8 cellular contexts compared by ENCODE assay signal in the genomic region with DNA sequence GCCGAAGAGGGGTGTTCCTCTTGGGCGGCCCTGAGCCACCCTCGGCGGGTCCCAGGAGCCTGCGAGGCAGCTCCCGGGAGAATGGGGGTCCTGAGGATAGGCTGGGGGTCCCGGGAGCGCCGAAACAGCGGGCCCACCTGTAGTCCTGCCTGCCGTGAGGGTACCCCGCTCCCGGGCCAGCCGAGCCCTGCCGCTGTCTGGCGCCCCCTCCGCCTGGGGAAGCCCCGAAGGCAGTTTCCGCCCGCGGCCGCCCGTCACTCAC. TPM values are rescaled to one million over a fixed set of nuclear protein-coding genes. Genes with fewer than 3 reads are reported as not detected.
A peak's percentile ranks its signal among the peaks of the same experiment; 100 is the strongest.
DNase-seq lines count a peak whose midpoint lies in the region; ATAC-seq and TF ChIP-seq lines count a peak whose summit lies in the region.

No MANE protein-coding gene starts in this region.

- DNase-seq in activated CD4-positive, alpha-beta T cell treated with anti-CD3 and anti-CD28 coated beads for 36 hours: no peak
- DNase-seq in activated CD4-positive, alpha-beta T cell treated with anti-CD3 and anti-CD28 coated beads, Interleukin-2, amount 50 U/mL, for 48 hours: no peak
- no peak for DNase-seq in MG63
- no peak for DNase-seq in endodermal cell
- DNase-seq in neural progenitor cell (ENCODE audit: low spot score): no peak
- no peak for DNase-seq in Kasumi-1 (lab: John Stamatoyannopoulos, UW)
- DNase-seq in stimulated activated CD4-positive, alpha-beta T cell treated with anti-CD3 and anti-CD28 coated beads, Interleukin-2, amount 100 ng/mL, for 24 hours: no peak

- H3K4me2 ChIP-seq in neural progenitor cell: peak overlapping the region; percentile 94

- peak overlapping the region; percentile 99 for H3K4me3 Mint-ChIP-seq in activated CD4-positive, alpha-beta T cell treated with anti-CD3 and anti-CD28 coated beads for 36 hours
- H3K4me3 Mint-ChIP-seq in endodermal cell (peak overlapping the region; percentile 86), neural progenitor cell (peak overlapping the region; percentile 99)

- peaks cover 52% of the 10 kb centered on the region for H3K79me2 ChIP-seq in neural progenitor cell (ENCODE audit: low read depth)

- intact Hi-C loops in activated CD4-positive, alpha-beta T cell treated with anti-CD3 and anti-CD28 coated beads for 36 hours (cut with DNase I, micrococcal nuclease): loop anchor here in 1 of 2 experiments (1.0 to 2.0 kb wide), 8 partner anchors 14 to 868 kb away; partner anchors contain the start of genes B4GALT5, CSE1L, PEDS1 and RNF114

- peak overlapping the region; percentile 20 for H3K27ac Mint-ChIP-seq in activated CD4-positive, alpha-beta T cell treated with anti-CD3 and anti-CD28 coated beads for 36 hours
- peak overlapping the region; percentile 92 for H3K27ac Mint-ChIP-seq in endodermal cell
- peak overlapping the region; percentile 66 for H3K27ac Mint-ChIP-seq in neural progenitor cell

- peak overlapping the region; percentile 96 for H3K4me3 ChIP-seq in MG63
- H3K4me3 ChIP-seq in endodermal cell (ENCODE audit: low read length): peak overlapping the region; percentile 98
- H3K4me3 ChIP-seq in neural progenitor cell: peak overlapping the region; percentile 81

- peaks cover 34% of the 10 kb centered on the region for H4K20me1 ChIP-seq in neural progenitor cell (ENCODE audit: low read depth)

- no peaks in the 10 kb centered on the region for H3K27me3 Mint-ChIP-seq in activated CD4-positive, alpha-beta T cell treated with anti-CD3 and anti-CD28 coated beads for 36 hours
- H3K27me3 Mint-ChIP-seq in endodermal cell (ENCODE audit: insufficient read depth) (peaks cover 9% of the 10 kb centered on the region), neural progenitor cell (ENCODE audit: insufficient read depth, low read depth) (no peaks in the 10 kb centered on the region)

- peaks cover 18% of the 10 kb centered on the region; the same call in 1 of the 2 replicates for H3K36me3 ChIP-seq in MG63
- H3K36me3 ChIP-seq in endodermal cell (ENCODE audit: control insufficient read depth, insufficient read depth, low read length): peaks cover 5% of the 10 kb centered on the region
- H3K36me3 ChIP-seq in neural progenitor cell: no peaks in the 10 kb centered on the region

- no peaks in the 10 kb centered on the region for H3K36me3 Mint-ChIP-seq in activated CD4-positive, alpha-beta T cell treated with anti-CD3 and anti-CD28 coated beads for 36 hours (ENCODE audit: low read depth)
- no peaks in the 10 kb centered on the region for H3K36me3 Mint-ChIP-seq in endodermal cell (ENCODE audit: low read depth)
- H3K36me3 Mint-ChIP-seq in neural progenitor cell: no peaks in the 10 kb centered on the region

- H3K4me1 ChIP-seq in endodermal cell (ENCODE audit: control insufficient read depth, insufficient read depth, low read length) (peaks cover 6% of the 10 kb centered on the region), neural progenitor cell (peaks cover under 1% of the 10 kb centered on the region)

- H3K9me3 ChIP-seq in MG63: no peaks in the 10 kb centered on the region
- H3K9me3 ChIP-seq in endodermal cell (ENCODE audit: control insufficient read depth, low read length): no peaks in the 10 kb centered on the region
- no peaks in the 10 kb centered on the region for H3K9me3 ChIP-seq in neural progenitor cell (ENCODE audit: low read depth)

- H3K9ac ChIP-seq in endodermal cell (ENCODE audit: extremely low read depth, low read length, poor library complexity, severe bottlenecking) (peak overlapping the region; percentile 97), neural progenitor cell (peak overlapping the region; percentile 96)

- 0% methylated on average over 12 to 23 of the region's 23 CpGs for WGBS in endodermal cell (ENCODE audit: insufficient coverage in 1 of 2, insufficient read length in 1 of 2), 2 experiments

- peaks cover 27% of the 10 kb centered on the region for H3K4me1 Mint-ChIP-seq in activated CD4-positive, alpha-beta T cell treated with anti-CD3 and anti-CD28 coated beads for 36 hours
- H3K4me1 Mint-ChIP-seq in endodermal cell: peaks cover 21% of the 10 kb centered on the region
- peaks cover 39% of the 10 kb centered on the region for H3K4me1 Mint-ChIP-seq in neural progenitor cell

- POLR2A ChIA-PET in activated CD4-positive, alpha-beta T cell treated with anti-CD3 and anti-CD28 coated beads for 36 hours (lab: Charles Lee): interaction anchor here (1.5 kb wide), 1 partner anchor 21 kb away, joined by 5 read pairs; the partner anchor contains the start of gene RNF114

- ATAC-seq in activated CD4-positive, alpha-beta T cell treated with anti-CD3 and anti-CD28 coated beads for 36 hours: peak; percentile 35
- no peak for ATAC-seq in GM21528 (IDR thresholded peaks at IDR 0.05; ENCODE audit: low FRiP score, unreplicated experiment)

- H3K9me3 Mint-ChIP-seq in activated CD4-positive, alpha-beta T cell treated with anti-CD3 and anti-CD28 coated beads for 36 hours (ENCODE audit: low read depth): no peaks in the 10 kb centered on the region
- H3K9me3 Mint-ChIP-seq in endodermal cell (peaks cover 2% of the 10 kb centered on the region), neural progenitor cell (no peaks in the 10 kb centered on the region)

- H3K27ac ChIP-seq in endodermal cell (ENCODE audit: low read depth, low read length) (peak overlapping the region; percentile 100), neural progenitor cell (peak overlapping the region; percentile 99)

- peaks cover 17% of the 10 kb centered on the region for H3F3A ChIP-seq in neural progenitor cell (ENCODE audit: low read depth)

- H3K27me3 ChIP-seq in MG63 (no peaks in the 10 kb centered on the region), endodermal cell (ENCODE audit: control insufficient read depth, insufficient read depth, low read length, poor library complexity, severe bottlenecking) (no peaks in the 10 kb centered on the region), neural progenitor cell (no peaks in the 10 kb centered on the region)

- CTCF ChIA-PET in activated CD4-positive, alpha-beta T cell treated with anti-CD3 and anti-CD28 coated beads for 36 hours (lab: Charles Lee): interaction anchor here (1.2 to 1.7 kb wide), 2 partner anchors 10 to 26 kb away, joined by 3 to 7 read pairs; no protein-coding TSS in a partner anchor

- TF ChIP-seq CTCF in endodermal cell (conservative IDR thresholded peaks at IDR 0.05): no peak
- TF ChIP-seq CTCF in neural progenitor cell (IDR thresholded peaks at IDR 0.05): peak; percentile 21

- peak overlapping the region; percentile 100 for H2AFZ ChIP-seq in neural progenitor cell (replicated peaks)

RNA-seq across cellular contexts. Expression of gene SPATA2, which starts 0.3 kb away (rescaled TPM):
- 10 to 100 TPM in 1 of 2 experiments, 1 to 10 TPM in 1; 8.7 to 10.1 TPM for total RNA-seq in activated CD4-positive, alpha-beta T cell treated with anti-CD3 and anti-CD28 coated beads for 36 hours
- 0.56 and 0.72 TPM in 2 replicates for total RNA-seq in MG63 (2014; rRNA removed; shearing (Covaris generic); ENCODE audit: low replicate concordance)
- total RNA-seq in endodermal cell (10 to 100 TPM in 1 of 2 donors, 1 to 10 TPM in 1; 8.6 to 10.4 TPM), neural progenitor cell (ENCODE audit: low replicate concordance) (4.0 and 5.0 TPM in 2 replicates)
- 10.2 TPM for polyA plus RNA-seq in endodermal cell (2013, experiment 1 of 2)
- polyA plus RNA-seq in endodermal cell (2013, experiment 2 of 2): 8.3 TPM

RNA-seq across cellular contexts. Expression of gene RNF114, which starts 21.1 kb away (rescaled TPM):
- 10 to 100 TPM; 47.5 to 66.6 TPM for total RNA-seq in activated CD4-positive, alpha-beta T cell treated with anti-CD3 and anti-CD28 coated beads for 36 hours
- total RNA-seq in MG63 (2014; rRNA removed; shearing (Covaris generic); ENCODE audit: low replicate concordance): 86.6 and 89.6 TPM in 2 replicates
- 10 to 100 TPM; 48.8 to 52.5 TPM for total RNA-seq in endodermal cell
- 91.4 TPM for polyA plus RNA-seq in endodermal cell (2013, experiment 1 of 2)
- polyA plus RNA-seq in endodermal cell (2013, experiment 2 of 2): 92.1 TPM
- 41.3 and 105 TPM in 2 replicates for total RNA-seq in neural progenitor cell (ENCODE audit: low replicate concordance)

Comparison
In these comparisons a context has a peak if more than half of its experiments do, and no peak if none do; other contexts are left out.
1. H3K27ac Mint-ChIP-seq: peak in every context shown above with its lines; median percentile 92 in endodermal cell; 66 in neural progenitor cell; 20 in activated CD4-positive, alpha-beta T cell treated with anti-CD3 and anti-CD28 coated beads for 36 hours.